17 cellular contexts compared by ENCODE assay signal in genomic region chr12:1505576-1505975, GRCh38.
"Had no signal": no experiment of that assay in that cellular context is flagged by ENCODE, and none has a peak within 500 bp of the region (broad histone marks: within the 10 kb centered on the region; RNA-seq: fewer than 3 reads in every experiment).

No MANE protein-coding gene starts in this region.

- H3K4me1 ChIP-seq: colonic mucosa had no signal

- ATAC-seq: esophagus mucosa, gastrocnemius medialis, left colon, left ventricle myocardium superior had no signal

- H3K27me3 ChIP-seq: colonic mucosa, sigmoid colon had no signal

- FAIRE-seq: endometrium, keratinocyte had no signal

- DNase-seq: colonic mucosa; effector CD4-positive, alpha-beta T cell; gastrocnemius medialis; left colon; left ventricle myocardium superior; mesenchymal stem cell; naive B cell; sigmoid colon; stimulated activated CD4-positive, alpha-beta T cell treated with anti-CD3 and anti-CD28 coated beads, Interleukin-2, amount 100 ng/mL, for 24 hours; stimulated activated naive CD4-positive, alpha-beta T cell; trophoblast cell had no signal

- H3K4me3 Mint-ChIP-seq: naive B cell, nephron had no signal

- H3K27ac Mint-ChIP-seq: naive B cell, nephron had no signal

- H3K9me3 Mint-ChIP-seq: naive B cell, nephron had no signal

- H3K9me3 ChIP-seq: colonic mucosa, gastrocnemius medialis, sigmoid colon had no signal

- H3K27ac ChIP-seq: colonic mucosa, gastrocnemius medialis, sigmoid colon, skin epidermis had no signal

- H3K36me3 ChIP-seq: colonic mucosa, gastrocnemius medialis, sigmoid colon had no signal

- H3K4me3 ChIP-seq: colonic mucosa, gastrocnemius medialis, lung, sigmoid colon, skin epidermis had no signal

- H3K36me3 Mint-ChIP-seq: naive B cell had no signal
